In the genomic region with DNA sequence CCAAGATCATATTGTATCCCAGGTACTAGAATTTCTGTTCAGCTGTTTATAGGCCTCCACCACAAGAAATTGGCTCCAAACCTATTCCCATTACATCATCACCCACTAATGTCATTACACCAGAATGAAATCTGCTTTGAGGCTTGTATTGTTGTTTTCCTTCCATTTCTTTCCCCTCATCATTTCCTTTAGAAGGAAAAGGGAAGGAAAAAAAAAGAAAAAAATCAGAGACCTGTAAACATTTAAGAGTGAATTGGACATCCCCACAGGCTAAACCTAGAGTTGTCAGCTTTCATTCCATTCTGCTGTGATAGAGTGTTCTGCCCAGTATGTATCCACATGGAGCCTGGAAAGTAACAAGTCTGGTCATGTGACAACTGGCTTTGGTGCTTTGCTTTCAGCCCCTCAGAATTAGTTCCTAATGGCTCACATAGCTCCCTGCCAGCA, we compare ENCODE assay signal across 12 cellular contexts. TPM values are rescaled to one million over a fixed set of nuclear protein-coding genes. Genes with fewer than 3 reads are reported as not detected.
DNase-seq lines count a peak whose midpoint lies in the region; ATAC-seq and TF ChIP-seq lines count a peak whose summit lies in the region.
"Had no signal": no experiment of that assay in that cellular context is flagged by ENCODE, and none has a peak within 500 bp of the region (broad histone marks: within the 10 kb centered on the region; RNA-seq: fewer than 3 reads in every experiment).

No MANE protein-coding gene starts in this region.

- H3K27ac Mint-ChIP-seq in nephron (peak overlapping the region; percentile 35 to 55 (median 44)), natural killer cell (peak overlapping the region in 1 of 2 donors; percentile 46), progenitor cell of endocrine pancreas (no peak overlapping the region)
- H3K27ac Mint-ChIP-seq: activated T-helper 2 cell treated with anti-CD3 and anti-CD28 coated beads, Interferon-gamma antibody, Interleukin-2, Interleukin-4, amounts not matched to agents 10 μg/mL and 5 μg/mL and 100 μg/mL, durations not matched to agents 14 hours and 24 hours and 36 hours; stimulated activated naive CD8-positive, alpha-beta T cell treated with anti-CD3 and anti-CD28 coated beads, Interleukin-15, Interleukin-2, amounts not matched to agents 100 ng/mL and 50 ng/mL, for 24 hours had no signal

- H3K27me3 Mint-ChIP-seq in nephron (ENCODE audit: low read depth) (no peaks in the 10 kb centered on the region), natural killer cell (ENCODE audit: low read depth in 2 of 2) (no peaks in the 10 kb centered on the region), progenitor cell of endocrine pancreas (no peaks in the 10 kb centered on the region)
- H3K27me3 Mint-ChIP-seq: stimulated activated naive CD8-positive, alpha-beta T cell treated with anti-CD3 and anti-CD28 coated beads, Interleukin-15, Interleukin-2, amounts not matched to agents 100 ng/mL and 50 ng/mL, for 24 hours had no signal

- H3K4me3 Mint-ChIP-seq in nephron (no peak overlapping the region), natural killer cell (no peak overlapping the region), progenitor cell of endocrine pancreas (ENCODE audit: low read depth) (no peak overlapping the region)
- H3K4me3 Mint-ChIP-seq: stimulated activated naive CD8-positive, alpha-beta T cell treated with anti-CD3 and anti-CD28 coated beads, Interleukin-15, Interleukin-2, amounts not matched to agents 100 ng/mL and 50 ng/mL, for 24 hours had no signal

- H3K9me3 Mint-ChIP-seq in nephron (no peaks in the 10 kb centered on the region), natural killer cell (no peaks in the 10 kb centered on the region), progenitor cell of endocrine pancreas (ENCODE audit: low read depth) (no peaks in the 10 kb centered on the region)
- H3K9me3 Mint-ChIP-seq: activated T-helper 2 cell treated with anti-CD3 and anti-CD28 coated beads, Interferon-gamma antibody, Interleukin-2, Interleukin-4, amounts not matched to agents 10 μg/mL and 5 μg/mL and 100 μg/mL, durations not matched to agents 14 hours and 24 hours and 36 hours; stimulated activated naive CD8-positive, alpha-beta T cell treated with anti-CD3 and anti-CD28 coated beads, Interleukin-15, Interleukin-2, amounts not matched to agents 100 ng/mL and 50 ng/mL, for 24 hours had no signal

- intact Hi-C loops in natural killer cell (cut with micrococcal nuclease): no loop called here

- peaks cover 49% of the 10 kb centered on the region for H3K4me1 Mint-ChIP-seq in nephron
- H3K4me1 Mint-ChIP-seq in natural killer cell: peaks cover 32 to 45% of the 10 kb centered on the region in 2 donors
- peaks cover 2% of the 10 kb centered on the region for H3K4me1 Mint-ChIP-seq in progenitor cell of endocrine pancreas (ENCODE audit: low read depth)

- H3K4me1 ChIP-seq in SJCRH30: peaks cover 13% of the 10 kb centered on the region

- H3K36me3 ChIP-seq in SJCRH30: peaks cover 26% of the 10 kb centered on the region
- H3K36me3 ChIP-seq: prostate gland had no signal

- H3K4me3 ChIP-seq in SJCRH30: no peak overlapping the region
- H3K4me3 ChIP-seq: prostate gland had no signal

- H3K27me3 ChIP-seq in SJCRH30: no peaks in the 10 kb centered on the region

- no peak for TF ChIP-seq CTCF in nephron (IDR thresholded peaks at IDR 0.05; ENCODE audit: unreplicated experiment in 3 of 3)
- no peak for TF ChIP-seq CTCF in natural killer cell (IDR thresholded peaks at IDR 0.05)
- no peak for TF ChIP-seq CTCF in progenitor cell of endocrine pancreas (IDR thresholded peaks at IDR 0.05; ENCODE audit: unreplicated experiment)

- no peaks in the 10 kb centered on the region for H3K9me3 ChIP-seq in SJCRH30 (replicated peaks)
- H3K9me3 ChIP-seq: prostate gland had no signal

- H3K27ac ChIP-seq in SJCRH30: peak overlapping the region; percentile 81
- H3K27ac ChIP-seq: prostate gland had no signal

- no peak for ATAC-seq in natural killer cell

- DNase-seq in Daoy (ENCODE audit: low read depth) (peak; percentile 25), SJCRH30 (peak; percentile 35 to 81), fibroblast of peridontal ligament (ENCODE audit: extremely low read depth) (peak; percentile 82), natural killer cell (no peak), progenitor cell of endocrine pancreas (ENCODE audit: low spot score, unreplicated experiment) (no peak)
- no peak for DNase-seq in activated effector memory CD4-positive, alpha-beta T cell treated with Interleukin-2 at 50 U/mL for 16 hours
- DNase-seq in stimulated activated CD4-positive, alpha-beta T cell treated with anti-CD3 and anti-CD28 coated beads, Interleukin-4, amount 100 ng/mL, for 1 hour: no peak
- DNase-seq: NCI-H146 had no signal

- H3K36me3 Mint-ChIP-seq in nephron (ENCODE audit: low read depth): peaks cover 35% of the 10 kb centered on the region
- peaks cover 16% of the 10 kb centered on the region for H3K36me3 Mint-ChIP-seq in natural killer cell
- peaks cover 19% of the 10 kb centered on the region for H3K36me3 Mint-ChIP-seq in progenitor cell of endocrine pancreas (ENCODE audit: insufficient read depth)

RNA-seq across cellular contexts. Expression of gene NFYC, which starts 44.6 kb away (rescaled TPM):
- 20.4 and 24.2 TPM in 2 replicates for total RNA-seq in Daoy (2014; rRNA removed; shearing (Covaris generic))
- total RNA-seq in SJCRH30 (2014; rRNA removed; shearing (Covaris generic)): 52.8 and 55.6 TPM in 2 replicates
- total RNA-seq in natural killer cell (10 to 100 TPM; 38.7 to 60.4 (median 48.5) TPM), progenitor cell of endocrine pancreas (73.4 and 74.9 TPM in 2 replicates)

RNA-seq across cellular contexts. Expression of gene KCNQ4, which starts 47.5 kb away (rescaled TPM):
- 0.17 TPM in 1 of 2 replicates, not detected in the other for total RNA-seq in Daoy (2014; rRNA removed; shearing (Covaris generic))
- 0.05 and 0.12 TPM in 2 replicates for total RNA-seq in SJCRH30 (2014; rRNA removed; shearing (Covaris generic))
- under 1 TPM; 0.14 to 0.45 (median 0.35) TPM for total RNA-seq in natural killer cell
- 0.67 and 0.73 TPM in 2 replicates for total RNA-seq in progenitor cell of endocrine pancreas

Comparison
In these comparisons a context has a peak if more than half of its experiments do, and no peak if none do; other contexts are left out.
1. DNase-seq: peak in Daoy (single experiment), SJCRH30 (2 of 2) and fibroblast of peridontal ligament (single experiment); none in activated effector memory CD4-positive, alpha-beta T cell treated with Interleukin-2 at 50 U/mL for 16 hours (single experiment), natural killer cell (single experiment), progenitor cell of endocrine pancreas (single experiment) and stimulated activated CD4-positive, alpha-beta T cell treated with anti-CD3 and anti-CD28 coated beads, Interleukin-4, amount 100 ng/mL, for 1 hour (single experiment).